In genomic region chr14:69818760-69819191, GRCh38 we compare ENCODE assay signal across 8 cellular contexts. TPM values are rescaled to one million over a fixed set of nuclear protein-coding genes. Genes with fewer than 3 reads are reported as not detected.
DNase-seq lines count a peak whose midpoint lies in the region; ATAC-seq and TF ChIP-seq lines count a peak whose summit lies in the region.

No MANE protein-coding gene starts in this region.

- H3K9me3 ChIP-seq in DOHH2 (ENCODE audit: control insufficient read depth, insufficient read depth, low read length), result no peaks in the 10 kb centered on the region
- H3K9me3 ChIP-seq in gastroesophageal sphincter, result no peaks in the 10 kb centered on the region
- H3K9me3 ChIP-seq in uterus, result no peaks in the 10 kb centered on the region

- H3K79me2 ChIP-seq in DOHH2 (ENCODE audit: control insufficient read depth, low read length), result no peaks in the 10 kb centered on the region

- no peaks in the 10 kb centered on the region for H3F3A ChIP-seq in DOHH2 (ENCODE audit: control insufficient read depth, insufficient read depth)

- H3K27ac ChIP-seq in DOHH2 (ENCODE audit: low read depth, low read length), result no peak overlapping the region
- no peak overlapping the region for H3K27ac ChIP-seq in gastroesophageal sphincter
- no peak overlapping the region for H3K27ac ChIP-seq in uterus

- TF ChIP-seq EP300 in gastroesophageal sphincter (IDR thresholded peaks at IDR 0.05), result no peak

- H3K4me1 ChIP-seq in DOHH2 (ENCODE audit: control insufficient read depth, low read length) (0 out of 2 replicates have a peak, but pooled peaks cover 2% of the 10 kb centered on the region), gastroesophageal sphincter (peaks cover 0 to 4% (median 0%) of the 10 kb centered on the region in 3 donors), uterus (no peaks in the 10 kb centered on the region)

- intact Hi-C loops in uterus (cut with DNase I; ENCODE audit: low total_unique reads), result loop anchor here (5.0 kb wide), 1 partner anchor 209 kb away; no protein-coding TSS in a partner anchor

- ATAC-seq in gastroesophageal sphincter (peak; percentile 48), omental fat pad (ENCODE audit: low FRiP score) (peak; percentile 48), GM19452 (IDR thresholded peaks at IDR 0.05; ENCODE audit: unreplicated experiment) (no peak)

- H4K20me1 ChIP-seq in DOHH2 (ENCODE audit: control insufficient read depth, insufficient read depth, low read depth, low read length), result no peaks in the 10 kb centered on the region

- H3K36me3 ChIP-seq in DOHH2 (ENCODE audit: control insufficient read depth, low read length) (no peaks in the 10 kb centered on the region), gastroesophageal sphincter (no peaks in the 10 kb centered on the region), uterus (no peaks in the 10 kb centered on the region)

- TF ChIP-seq POLR2A in gastroesophageal sphincter (IDR thresholded peaks at IDR 0.05) (no peak), uterus (IDR thresholded peaks at IDR 0.05) (no peak)

- H3K4me2 ChIP-seq in DOHH2 (ENCODE audit: low read length), result no peak overlapping the region

- H3K9me2 ChIP-seq in DOHH2 (replicated peaks; ENCODE audit: control insufficient read depth, low read length), result no peaks in the 10 kb centered on the region

- DNase-seq in Kasumi-1 (lab: John Stamatoyannopoulos, UW) (peak; percentile 67 to 74), RPMI8226 (peak; percentile 70), omental fat pad (ENCODE audit: low spot score) (no peak), uterus (peak; percentile 29 to 38)
- peak; percentile 65 for DNase-seq in activated effector memory CD4-positive, alpha-beta T cell treated with anti-CD3 and anti-CD28 coated beads, Interleukin-2, amount 50 U/mL, for 16 hours

- H3K4me3 ChIP-seq in DOHH2 (ENCODE audit: low read length) (no peak overlapping the region), gastroesophageal sphincter (no peak overlapping the region), uterus (no peak overlapping the region)

- peak; percentile 92 for TF ChIP-seq CTCF in DOHH2 (IDR thresholded peaks at IDR 0.05; ENCODE audit: low read depth, low read length, poor library complexity, severe bottlenecking)
- peak; percentile 89 to 93 (median 91) for TF ChIP-seq CTCF in gastroesophageal sphincter (IDR thresholded peaks at IDR 0.05)
- TF ChIP-seq CTCF in omental fat pad (IDR thresholded peaks at IDR 0.05), result peak in 2 of 3 donors; percentile 63 to 78
- peak; percentile 79 to 92 (median 85) for TF ChIP-seq CTCF in uterus (IDR thresholded peaks at IDR 0.05)

- H3K27me3 ChIP-seq in DOHH2 (ENCODE audit: control insufficient read depth, low read length), result peaks cover 11% of the 10 kb centered on the region
- peaks cover 36% of the 10 kb centered on the region for H3K27me3 ChIP-seq in gastroesophageal sphincter
- no peaks in the 10 kb centered on the region for H3K27me3 ChIP-seq in uterus

- WGBS in gastroesophageal sphincter (ENCODE audit: low coverage in 1 of 2), 2 donors, result 7 to 11% methylated on average over 9 to 10 of the region's 11 CpGs

RNA-seq across cellular contexts. Expression of gene SLC10A1, which starts 21.7 kb away (rescaled TPM):
- total RNA-seq in gastroesophageal sphincter, result not detected
- not detected for total RNA-seq in omental fat pad
- total RNA-seq in uterus, result not detected

RNA-seq across cellular contexts. Expression of gene SRSF5, which starts 51.8 kb away (rescaled TPM):
- total RNA-seq in gastroesophageal sphincter (100 to 1,000 TPM; 191 to 569 (median 275) TPM), omental fat pad (100 to 1,000 TPM; 198 to 421 (median 367) TPM), uterus (100 to 1,000 TPM; 183 to 570 (median 403) TPM)
